In the genomic region with DNA sequence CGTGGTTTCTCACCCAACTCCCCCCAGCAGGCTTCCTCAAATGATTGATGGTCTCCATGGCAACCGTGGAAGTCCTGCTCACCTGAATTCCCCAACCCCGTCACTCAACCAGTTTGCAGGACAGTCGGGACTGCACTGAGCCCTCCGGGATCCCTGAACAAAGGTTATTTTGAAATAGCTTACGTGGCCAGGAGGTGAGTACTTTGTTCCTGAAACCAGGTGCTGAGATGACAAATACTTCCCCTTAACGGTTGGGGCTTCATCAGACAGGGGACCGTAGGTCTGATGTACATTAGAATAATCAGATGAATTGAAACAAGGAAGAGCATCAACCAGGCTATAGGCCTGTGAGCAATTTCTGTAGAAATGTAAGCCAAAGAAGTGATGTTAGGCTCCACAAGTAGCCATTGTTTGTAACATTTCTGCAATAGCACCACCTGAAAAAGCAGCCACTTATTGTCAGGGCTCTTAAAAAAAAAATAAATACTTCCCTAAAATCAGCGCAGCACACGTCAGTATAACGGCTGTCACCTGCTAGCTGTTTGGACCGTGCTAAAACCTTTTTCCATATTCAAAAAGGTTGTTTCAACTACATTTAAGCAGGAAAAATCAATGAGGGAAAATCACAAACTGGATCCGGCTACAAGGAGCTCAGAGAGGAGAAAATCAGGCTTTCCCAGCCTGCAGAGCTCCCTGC, we compare ENCODE assay signal across 1 cellular context.
TF ChIP-seq lines count a peak whose summit lies in the region.

No MANE protein-coding gene starts in this region.

TF ChIP-seq in GM12878, 131 proteins besides CTCF, POLR2A, EP300 and RAD21 (continued from another document):
- TF ChIP-seq MYC (IDR thresholded peaks at IDR 0.05; ENCODE audit: insufficient read depth, insufficient read length, insufficient replicate concordance, low read length, severe bottlenecking) (no peak), CREB1 (IDR thresholded peaks at IDR 0.05; ENCODE audit: low read depth) (peak; percentile 53; the same call in 1 of the 2 replicates), NFIC (IDR thresholded peaks at IDR 0.05; ENCODE audit: low read depth, low read length) (peak; percentile 75; the same call in 1 of the 2 replicates), ATF7 (IDR thresholded peaks at IDR 0.05; ENCODE audit: low read depth) (peak; percentile 74), IKZF2 (IDR thresholded peaks at IDR 0.05) (peak; percentile 90 to 93), ESRRA (IDR thresholded peaks at IDR 0.05; ENCODE audit: low read length) (no peak), POU2F2 (IDR thresholded peaks at IDR 0.05; ENCODE audit: borderline replicate concordance, low read depth, low read length) (no peak), IKZF1 (conservative IDR thresholded peaks at IDR 0.05) (peak; percentile 93), CHD2 (IDR thresholded peaks at IDR 0.05; ENCODE audit: borderline replicate concordance, low read depth, low read length) (peak; percentile 41; the same call in 1 of the 2 replicates), RELA (IDR thresholded peaks at IDR 0.05; ENCODE audit: borderline replicate concordance, partially characterized antibody) (peak; percentile 20)
- TF ChIP-seq, protein P1, sequence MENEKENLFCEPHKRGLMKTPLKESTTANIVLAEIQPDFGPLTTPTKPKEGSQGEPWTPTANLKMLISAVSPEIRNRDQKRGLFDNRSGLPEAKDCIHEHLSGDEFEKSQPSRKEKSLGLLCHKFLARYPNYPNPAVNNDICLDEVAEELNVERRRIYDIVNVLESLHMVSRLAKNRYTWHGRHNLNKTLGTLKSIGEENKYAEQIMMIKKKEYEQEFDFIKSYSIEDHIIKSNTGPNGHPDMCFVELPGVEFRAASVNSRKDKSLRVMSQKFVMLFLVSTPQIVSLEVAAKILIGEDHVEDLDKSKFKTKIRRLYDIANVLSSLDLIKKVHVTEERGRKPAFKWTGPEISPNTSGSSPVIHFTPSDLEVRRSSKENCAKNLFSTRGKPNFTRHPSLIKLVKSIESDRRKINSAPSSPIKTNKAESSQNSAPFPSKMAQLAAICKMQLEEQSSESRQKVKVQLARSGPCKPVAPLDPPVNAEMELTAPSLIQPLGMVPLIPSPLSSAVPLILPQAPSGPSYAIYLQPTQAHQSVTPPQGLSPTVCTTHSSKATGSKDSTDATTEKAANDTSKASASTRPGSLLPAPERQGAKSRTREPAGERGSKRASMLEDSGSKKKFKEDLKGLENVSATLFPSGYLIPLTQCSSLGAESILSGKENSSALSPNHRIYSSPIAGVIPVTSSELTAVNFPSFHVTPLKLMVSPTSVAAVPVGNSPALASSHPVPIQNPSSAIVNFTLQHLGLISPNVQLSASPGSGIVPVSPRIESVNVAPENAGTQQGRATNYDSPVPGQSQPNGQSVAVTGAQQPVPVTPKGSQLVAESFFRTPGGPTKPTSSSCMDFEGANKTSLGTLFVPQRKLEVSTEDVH (IDR thresholded peaks at IDR 0.05; ENCODE audit: low read depth, partially characterized antibody) = no peak
- TF ChIP-seq, protein P2, sequence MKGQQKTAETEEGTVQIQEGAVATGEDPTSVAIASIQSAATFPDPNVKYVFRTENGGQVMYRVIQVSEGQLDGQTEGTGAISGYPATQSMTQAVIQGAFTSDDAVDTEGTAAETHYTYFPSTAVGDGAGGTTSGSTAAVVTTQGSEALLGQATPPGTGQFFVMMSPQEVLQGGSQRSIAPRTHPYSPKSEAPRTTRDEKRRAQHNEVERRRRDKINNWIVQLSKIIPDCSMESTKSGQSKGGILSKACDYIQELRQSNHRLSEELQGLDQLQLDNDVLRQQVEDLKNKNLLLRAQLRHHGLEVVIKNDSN (IDR thresholded peaks at IDR 0.05; ENCODE audit: borderline replicate concordance, extremely low read length, insufficient read depth, low read depth, low read length) = no peak
